In genomic region chr20:57348922-57349642, GRCh38 we compare ENCODE assay signal across 10 cellular contexts. TPM values are rescaled to one million over a fixed set of nuclear protein-coding genes. Genes with fewer than 3 reads are reported as not detected.
A peak's percentile ranks its signal among the peaks of the same experiment; 100 is the strongest.
DNase-seq lines count a peak whose midpoint lies in the region; ATAC-seq, FAIRE-seq and TF ChIP-seq lines count a peak whose summit lies in the region.
"Not testable (repeated sequence)": the region's sequence is repeated elsewhere in the genome, so short reads cannot be mapped to it uniquely, and the experiment has no call there.
"Had no signal": no experiment of that assay in that cellular context is flagged by ENCODE, and none has a peak within 500 bp of the region (broad histone marks: within the 10 kb centered on the region; RNA-seq: fewer than 3 reads in every experiment).

No MANE protein-coding gene starts in this region.

- CTCF ChIA-PET in CD4-positive, alpha-beta T cell (lab: Charles Lee), result not testable (repeated sequence)
- CTCF ChIA-PET in HCT116 (lab: Charles Lee), result interaction anchor here (0.6 to 1.5 kb wide), 4 partner anchors 16 to 259 kb away, joined by 3 to 8 read pairs (median 4); no protein-coding TSS in a partner anchor
- CTCF ChIA-PET in T-cell (lab: Charles Lee), result interaction anchor here (0.6 to 1.3 kb wide), 3 partner anchors 9 to 50 kb away, joined by 3 to 4 read pairs (median 4); no protein-coding TSS in a partner anchor
- CTCF ChIA-PET in GM12878 (lab: Yijun Ruan, JAX), result interaction anchor here (0.7 to 3.4 kb wide), 12 partner anchors 10 to 1499 kb away, joined by 3 to 12 read pairs (median 4); no protein-coding TSS in a partner anchor

- H3K9me2 ChIP-seq in HCT116 (ENCODE audit: insufficient read depth), result not testable (repeated sequence)

- TF ChIP-seq POLR2A in HCT116 (IDR thresholded peaks at IDR 0.05; ENCODE audit: borderline replicate concordance, extremely low read depth, insufficient read depth, insufficient read length) (peak; percentile 6), GM12878 (IDR thresholded peaks at IDR 0.05; ENCODE audit: low read depth, low read length) (peak; percentile 67)

- H2AFZ ChIP-seq in HCT116 (ENCODE audit: low read depth, low read length, poor library complexity, severe bottlenecking); GM12878 (ENCODE audit: control insufficient read depth, low read depth, low read length): not testable (repeated sequence)

- in situ Hi-C loops in GM12878 (cut with MboI), result not testable (repeated sequence)

- not testable (repeated sequence) for DNase-seq in CD4-positive, alpha-beta T cell; HCT116 (ENCODE audit: low read depth, low spot score); activated T-cell treated with anti-CD3 and anti-CD28 coated beads, Interleukin-2, amount 50 U/mL, for 72 hours; GM12878 (ENCODE audit: low read depth, low spot score); natural killer cell treated with Interleukin-12 subunit alpha and Interleukin-12 subunit beta and Interleukin-15 and Interleukin-18, amount 100 ng/mL, for 72 hours (ENCODE audit: low spot score)
- peak in 1 of 34 experiments; percentile 16 for DNase-seq in T-cell
- DNase-seq in activated CD4-positive, alpha-beta T cell treated with anti-CD3 and anti-CD28 coated beads, Interleukin-2, amount 10 ng/mL, durations not matched to agents 24 days and 14 days, result peak; percentile 70
- peak; percentile 34 for DNase-seq in stimulated activated CD8-positive, alpha-beta memory T cell treated with anti-CD3 and anti-CD28 coated beads, Interleukin-4, amount 100 ng/mL, for 48 hours

- H3K27me3 ChIP-seq in CD4-positive, alpha-beta T cell (ENCODE audit: control insufficient read depth, insufficient read depth, low read length); HCT116 (ENCODE audit: insufficient read depth, low read length); GM12878 (replicated peaks in 1 of 2; ENCODE audit: control insufficient read depth in 2 of 2, insufficient read depth in 2 of 2, low read length in 1 of 2): not testable (repeated sequence)

- not testable (repeated sequence) for H3K4me2 ChIP-seq in HCT116 (ENCODE audit: low read length); GM12878 (ENCODE audit: control insufficient read depth, insufficient read depth)

- H3K36me3 Mint-ChIP-seq in CD4-positive, alpha-beta T cell (ENCODE audit: low read depth), result peaks cover 30% of the 10 kb centered on the region
- H3K36me3 Mint-ChIP-seq in T-cell, result not testable (repeated sequence)
- peaks cover 17% of the 10 kb centered on the region for H3K36me3 Mint-ChIP-seq in activated CD4-positive, alpha-beta T cell treated with anti-CD3 and anti-CD28 coated beads, Interleukin-2, amount 10 ng/mL, durations not matched to agents 24 days and 14 days (ENCODE audit: low read depth)
- H3K36me3 Mint-ChIP-seq in activated T-cell treated with anti-CD3 and anti-CD28 coated beads, Interleukin-2, amount 50 U/mL, for 72 hours (ENCODE audit: insufficient read depth in 2 of 2), result peaks cover 3 to 13% of the 10 kb centered on the region in 2 donors
- H3K36me3 Mint-ChIP-seq in natural killer cell treated with Interleukin-12 subunit alpha and Interleukin-12 subunit beta and Interleukin-15 and Interleukin-18, amount 100 ng/mL, for 72 hours, result peaks cover 12% of the 10 kb centered on the region

- intact Hi-C loops in CD4-positive, alpha-beta T cell (cut with DNase I, micrococcal nuclease), result loop anchor here (5.0 to 10.0 kb wide), 2 partner anchors 956 to 1102 kb away; partner anchors contain the start of genes MC3R (in 1 of the 2) and RAB22A (in 1 of the 2)
- intact Hi-C loops in HCT116 (cut with micrococcal nuclease); activated CD4-positive, alpha-beta T cell treated with anti-CD3 and anti-CD28 coated beads, Interleukin-2, amount 10 ng/mL, durations not matched to agents 24 days and 14 days (cut with micrococcal nuclease); GM12878 (cut with micrococcal nuclease; ENCODE audit: unreplicated experiment): not testable (repeated sequence)

- H3K36me3 ChIP-seq in HCT116 (ENCODE audit: control insufficient read depth in 1 of 2, insufficient read depth in 2 of 2, low read length in 2 of 2), result peaks cover 12 to 15% of the 10 kb centered on the region in 2 experiments; a peak in 3 of 4 replicates
- H3K36me3 ChIP-seq in GM12878 (ENCODE audit: control insufficient read depth in 2 of 2, insufficient read depth in 2 of 2, low read length in 1 of 2), result not testable (repeated sequence)

- peak overlapping the region; percentile 84 for H3K4me3 Mint-ChIP-seq in CD4-positive, alpha-beta T cell
- peak overlapping the region; percentile 1 to 87 (median 61) for H3K4me3 Mint-ChIP-seq in T-cell
- peak overlapping the region; percentile 49 for H3K4me3 Mint-ChIP-seq in activated CD4-positive, alpha-beta T cell treated with anti-CD3 and anti-CD28 coated beads, Interleukin-2, amount 10 ng/mL, durations not matched to agents 24 days and 14 days
- peak overlapping the region; percentile 24 to 45 for H3K4me3 Mint-ChIP-seq in activated T-cell treated with anti-CD3 and anti-CD28 coated beads, Interleukin-2, amount 50 U/mL, for 72 hours
- peak overlapping the region; percentile 56 for H3K4me3 Mint-ChIP-seq in natural killer cell treated with Interleukin-12 subunit alpha and Interleukin-12 subunit beta and Interleukin-15 and Interleukin-18, amount 100 ng/mL, for 72 hours

- POLR2A ChIA-PET in CD4-positive, alpha-beta T cell (lab: Charles Lee), result interaction anchor here (1.0 to 1.4 kb wide), 4 partner anchors 42 to 957 kb away, joined by 3 to 4 read pairs (median 3); partner anchors contain the start of genes AURKA, CSTF1 and RBM38
- POLR2A ChIA-PET in HCT116 (lab: Charles Lee); T-cell (lab: Charles Lee); GM12878 (lab: Charles Lee): not testable (repeated sequence)

- TF ChIP-seq EP300 in GM12878 (IDR thresholded peaks at IDR 0.05; ENCODE audit: borderline replicate concordance in 1 of 2, control insufficient read depth in 1 of 2, low read depth in 2 of 2, low read length in 2 of 2), result not testable (repeated sequence)

- not testable (repeated sequence) for H3K4me3 ChIP-seq in HCT116 (replicated peaks in 1 of 2; ENCODE audit: low read depth in 1 of 2, low read length in 2 of 2); GM12878

- not testable (repeated sequence) for H3K79me2 ChIP-seq in HCT116 (ENCODE audit: insufficient read depth, low read length)
- peaks cover 26% of the 10 kb centered on the region for H3K79me2 ChIP-seq in GM12878 (ENCODE audit: control insufficient read depth, insufficient read depth, low read length)

- TF ChIP-seq RAD21 in HCT116 (IDR thresholded peaks at IDR 0.05; ENCODE audit: low read depth); GM12878 (IDR thresholded peaks at IDR 0.05; ENCODE audit: insufficient read depth, low read depth, low read length): not testable (repeated sequence)

- RAD21 ChIA-PET in HCT116 (lab: Charles Lee; ENCODE audit: low non-redundant PET in 1 of 2, low total read pairs in 2 of 2, uncharacterized antibody in 2 of 2, unreplicated experiment in 2 of 2), result interaction anchor here in 1 of 2 experiments (0.9 to 1.4 kb wide), 2 partner anchors 257 to 259 kb away, joined by 3 to 4 read pairs; no protein-coding TSS in a partner anchor
- RAD21 ChIA-PET in GM12878 (lab: Charles Lee; ENCODE audit: unreplicated experiment), result interaction anchor here (0.6 to 1.5 kb wide), 3 partner anchors 16 to 262 kb away, joined by 3 to 5 read pairs (median 3); no protein-coding TSS in a partner anchor

- not testable (repeated sequence) for H3K27ac ChIP-seq in CD4-positive, alpha-beta T cell (ENCODE audit: low read depth, low read length); HCT116 (ENCODE audit: low read depth, low read length); GM12878 (ENCODE audit: control insufficient read depth, insufficient read depth)

- SMC1A ChIA-PET in GM12878 (lab: Charles Lee; ENCODE audit: uncharacterized antibody, unreplicated experiment), result interaction anchor here (0.9 to 1.5 kb wide), 2 partner anchors 14 to 144 kb away, joined by 3 to 4 read pairs; no protein-coding TSS in a partner anchor

- not testable (repeated sequence) for FAIRE-seq in GM12878 (lab: Jason Lieb, UNC)

- not testable (repeated sequence) for BruUV-seq in HCT116 (replicated peaks; lab: Mats Ljungman, UMichigan); GM12878 (replicated peaks; lab: Mats Ljungman, UMichigan)

- not testable (repeated sequence) for H3K9ac ChIP-seq in HCT116 (ENCODE audit: low read length); GM12878 (ENCODE audit: control insufficient read depth, insufficient read depth, low read length)

- H3K27me3 Mint-ChIP-seq in CD4-positive, alpha-beta T cell; activated T-cell treated with anti-CD3 and anti-CD28 coated beads, Interleukin-2, amount 50 U/mL, for 72 hours (ENCODE audit: low read depth): not testable (repeated sequence)
- peaks cover 3 to 14% of the 10 kb centered on the region in 2 donors for H3K27me3 Mint-ChIP-seq in T-cell
- peaks cover 12% of the 10 kb centered on the region for H3K27me3 Mint-ChIP-seq in activated CD4-positive, alpha-beta T cell treated with anti-CD3 and anti-CD28 coated beads, Interleukin-2, amount 10 ng/mL, durations not matched to agents 24 days and 14 days
- peaks cover 0 to 11% of the 10 kb centered on the region in 2 donors for H3K27me3 Mint-ChIP-seq in natural killer cell treated with Interleukin-12 subunit alpha and Interleukin-12 subunit beta and Interleukin-15 and Interleukin-18, amount 100 ng/mL, for 72 hours

- H3K4me1 ChIP-seq in HCT116 (ENCODE audit: control insufficient read depth in 1 of 2, insufficient read depth in 2 of 2, low read length in 2 of 2), result peaks cover 9 to 17% of the 10 kb centered on the region in 2 experiments
- not testable (repeated sequence) for H3K4me1 ChIP-seq in GM12878 (ENCODE audit: control insufficient read depth, insufficient read depth, low read length)

- H3K27ac Mint-ChIP-seq in CD4-positive, alpha-beta T cell, result peak overlapping the region; percentile 89
- peak overlapping the region; percentile 35 to 36 for H3K27ac Mint-ChIP-seq in T-cell
- H3K27ac Mint-ChIP-seq in activated CD4-positive, alpha-beta T cell treated with anti-CD3 and anti-CD28 coated beads, Interleukin-2, amount 10 ng/mL, durations not matched to agents 24 days and 14 days, result peak overlapping the region; percentile 22
- H3K27ac Mint-ChIP-seq in activated T-cell treated with anti-CD3 and anti-CD28 coated beads, Interleukin-2, amount 50 U/mL, for 72 hours, result not testable (repeated sequence)
- peak overlapping the region; percentile 15 to 35 for H3K27ac Mint-ChIP-seq in natural killer cell treated with Interleukin-12 subunit alpha and Interleukin-12 subunit beta and Interleukin-15 and Interleukin-18, amount 100 ng/mL, for 72 hours

- H4K20me1 ChIP-seq in HCT116 (ENCODE audit: insufficient read depth); GM12878 (ENCODE audit: control insufficient read depth, insufficient read depth): not testable (repeated sequence)

- peaks cover 47% of the 10 kb centered on the region for H3K4me1 Mint-ChIP-seq in CD4-positive, alpha-beta T cell (ENCODE audit: low read depth)
- H3K4me1 Mint-ChIP-seq in T-cell, result peaks cover 20 to 26% (median 26%) of the 10 kb centered on the region in 3 donors
- peaks cover 29% of the 10 kb centered on the region for H3K4me1 Mint-ChIP-seq in activated CD4-positive, alpha-beta T cell treated with anti-CD3 and anti-CD28 coated beads, Interleukin-2, amount 10 ng/mL, durations not matched to agents 24 days and 14 days
- H3K4me1 Mint-ChIP-seq in activated T-cell treated with anti-CD3 and anti-CD28 coated beads, Interleukin-2, amount 50 U/mL, for 72 hours (ENCODE audit: low read depth), result peaks cover 26% of the 10 kb centered on the region
- H3K4me1 Mint-ChIP-seq in natural killer cell treated with Interleukin-12 subunit alpha and Interleukin-12 subunit beta and Interleukin-15 and Interleukin-18, amount 100 ng/mL, for 72 hours (ENCODE audit: low read depth in 2 of 2), result peaks cover 16 to 25% of the 10 kb centered on the region in 2 donors

- WGBS in GM12878 (ENCODE audit: insufficient coverage, insufficient replicate concordance, low lambda C conversion rate, missing lambda C conversion rate), result 87% methylated on average over 23 of the region's 25 CpGs

- not testable (repeated sequence) for H3K9me3 Mint-ChIP-seq in CD4-positive, alpha-beta T cell; T-cell; activated CD4-positive, alpha-beta T cell treated with anti-CD3 and anti-CD28 coated beads, Interleukin-2, amount 10 ng/mL, durations not matched to agents 24 days and 14 days; activated T-cell treated with anti-CD3 and anti-CD28 coated beads, Interleukin-2, amount 50 U/mL, for 72 hours; natural killer cell treated with Interleukin-12 subunit alpha and Interleukin-12 subunit beta and Interleukin-15 and Interleukin-18, amount 100 ng/mL, for 72 hours

- H3K9me3 ChIP-seq in CD4-positive, alpha-beta T cell (ENCODE audit: control insufficient read depth, low read length); HCT116 (ENCODE audit: control insufficient read depth in 1 of 2, insufficient read depth in 1 of 2, low read depth in 1 of 2, low read length in 2 of 2); GM12878 (replicated peaks; ENCODE audit: control insufficient read depth, insufficient read depth, low read length): not testable (repeated sequence)

- ATAC-seq in CD4-positive, alpha-beta T cell (ENCODE audit: poor library complexity); HCT116; T-cell (replicated peaks in 1 of 4); activated T-cell treated with anti-CD3 and anti-CD28 coated beads, Interleukin-2, amount 50 U/mL, for 72 hours (replicated peaks in 1 of 2); GM12878; natural killer cell treated with Interleukin-12 subunit alpha and Interleukin-12 subunit beta and Interleukin-15 and Interleukin-18, amount 100 ng/mL, for 72 hours: not testable (repeated sequence)

- not testable (repeated sequence) for TF ChIP-seq CTCF in CD4-positive, alpha-beta T cell (IDR thresholded peaks at IDR 0.05); HCT116 (IDR thresholded peaks at IDR 0.05 in 2 of 3, conservative IDR thresholded peaks at IDR 0.05 in 1 of 3; ENCODE audit: borderline replicate concordance in 1 of 3, insufficient read depth in 1 of 3, low read depth in 2 of 3, low read length in 2 of 3); GM12878 (IDR thresholded peaks at IDR 0.05 in 2 of 3, conservative IDR thresholded peaks at IDR 0.05 in 1 of 3; ENCODE audit: control insufficient read depth in 2 of 3, extremely low read depth in 1 of 3, insufficient read depth in 1 of 3, low read depth in 3 of 3, low read length in 3 of 3)

RNA-seq across cellular contexts. Expression of gene RAE1, which starts 2.0 kb away (rescaled TPM):
- 10 to 100 TPM; 58.8 to 60.7 TPM for total RNA-seq in CD4-positive, alpha-beta T cell
- 46.3 TPM for total RNA-seq in HCT116 (2021; ENCODE audit: unreplicated experiment)
- 44.5 and 51.2 TPM in 2 replicates for polyA plus RNA-seq in HCT116 (2012)
- total RNA-seq in T-cell, result 10 to 100 TPM; 29.0 to 41.1 (median 29.4) TPM
- 58.2 and 63.4 TPM in 2 replicates for total RNA-seq in activated CD4-positive, alpha-beta T cell treated with anti-CD3 and anti-CD28 coated beads, Interleukin-2, amount 10 ng/mL, durations not matched to agents 24 days and 14 days
- total RNA-seq in activated T-cell treated with anti-CD3 and anti-CD28 coated beads, Interleukin-2, amount 50 U/mL, for 72 hours, result 10 to 100 TPM; 47.6 to 54.2 TPM
- 53.1 and 64.9 TPM in 2 replicates for total RNA-seq in GM12878 (2013; cell fraction: nucleolus; rRNA removed)
- 38.4 and 39.1 TPM in 2 replicates for total RNA-seq in GM12878 (2014; rRNA removed)
- total RNA-seq in GM12878 (2014; rRNA removed; fragmentation: Illumina TruSeq; extraction: Trizol), result 41.9 and 44.1 TPM in 2 replicates
- total RNA-seq in GM12878 (2021), result 34.2 and 36.1 TPM in 2 replicates
- polyA plus RNA-seq in GM12878 (2011; ENCODE audit: low read depth), result 27.0 TPM
- polyA plus RNA-seq in GM12878 (2011; rRNA removed), result 28.7 and 33.1 TPM in 2 replicates
- 46.0 and 95.5 TPM in 2 replicates for polyA plus RNA-seq in GM12878 (2011; cell fraction: cytosol; rRNA removed)
- 109 and 137 TPM in 2 replicates for polyA plus RNA-seq in GM12878 (2011; cell fraction: nucleus; rRNA removed)
- 29.3 and 29.4 TPM in 2 replicates for polyA plus RNA-seq in GM12878 (2012)
- 50.0 and 54.4 TPM in 2 replicates for polyA plus RNA-seq in GM12878 (2014; fragmentation: Illumina TruSeq; extraction: Trizol)
- polyA plus RNA-seq in GM12878 (2014; fragmentation: Nextera tagmentation; extraction: Ambion mirVana), result 100 to 1,000 TPM in 1 of 2 experiments, 10 to 100 TPM in 1; 93.0 to 107 TPM
- polyA plus RNA-seq in GM12878 (2014; rRNA removed), result 30.7 and 38.9 TPM in 2 replicates
- polyA plus RNA-seq in GM12878 (2016; fragmentation: Nextera tagmentation; extraction: Ambion mirVana), result 10 to 100 TPM; 83.1 to 91.3 TPM
- polyA minus RNA-seq in GM12878 (2011; rRNA and poly(A)+ RNA removed), result 45.1 and 67.6 TPM in 2 replicates
- 11.0 and 17.0 TPM in 2 replicates for polyA minus RNA-seq in GM12878 (2011; cell fraction: cytosol; rRNA and poly(A)+ RNA removed)
- 63.8 and 74.1 TPM in 2 replicates for polyA minus RNA-seq in GM12878 (2011; cell fraction: nucleus; rRNA and poly(A)+ RNA removed)
- 10 to 100 TPM; 43.6 to 86.0 TPM for total RNA-seq in natural killer cell treated with Interleukin-12 subunit alpha and Interleukin-12 subunit beta and Interleukin-15 and Interleukin-18, amount 100 ng/mL, for 72 hours

RNA-seq across cellular contexts. Expression of gene SPO11, which starts 19.5 kb away (rescaled TPM):
- total RNA-seq in CD4-positive, alpha-beta T cell, result not detected
- not detected for total RNA-seq in HCT116 (2021; ENCODE audit: unreplicated experiment)
- not detected in 2 replicates for polyA plus RNA-seq in HCT116 (2012)
- total RNA-seq in T-cell, result not detected
- not detected in 2 replicates for total RNA-seq in activated CD4-positive, alpha-beta T cell treated with anti-CD3 and anti-CD28 coated beads, Interleukin-2, amount 10 ng/mL, durations not matched to agents 24 days and 14 days
- not detected for total RNA-seq in activated T-cell treated with anti-CD3 and anti-CD28 coated beads, Interleukin-2, amount 50 U/mL, for 72 hours
- not detected in 2 replicates for total RNA-seq in GM12878 (2013; cell fraction: nucleolus; rRNA removed)
- not detected in 2 replicates for total RNA-seq in GM12878 (2014; rRNA removed)
- total RNA-seq in GM12878 (2014; rRNA removed; fragmentation: Illumina TruSeq; extraction: Trizol), result not detected in 2 replicates
- total RNA-seq in GM12878 (2021), result not detected in 2 replicates
- not detected for polyA plus RNA-seq in GM12878 (2011; ENCODE audit: low read depth)
- polyA plus RNA-seq in GM12878 (2011; rRNA removed), result not detected in 2 replicates
- polyA plus RNA-seq in GM12878 (2011; cell fraction: cytosol; rRNA removed), result not detected in 2 replicates
- polyA plus RNA-seq in GM12878 (2011; cell fraction: nucleus; rRNA removed), result not detected in 2 replicates
- polyA plus RNA-seq in GM12878 (2012), result not detected in 2 replicates
- polyA plus RNA-seq in GM12878 (2014; fragmentation: Illumina TruSeq; extraction: Trizol), result not detected in 2 replicates
- polyA plus RNA-seq in GM12878 (2014; fragmentation: Nextera tagmentation; extraction: Ambion mirVana), result not detected
- not detected in 2 replicates for polyA plus RNA-seq in GM12878 (2014; rRNA removed)
- not detected for polyA plus RNA-seq in GM12878 (2016; fragmentation: Nextera tagmentation; extraction: Ambion mirVana)
- polyA minus RNA-seq in GM12878 (2011; rRNA and poly(A)+ RNA removed), result not detected in 2 replicates
- polyA minus RNA-seq in GM12878 (2011; cell fraction: cytosol; rRNA and poly(A)+ RNA removed), result not detected in 2 replicates
- not detected in 2 replicates for polyA minus RNA-seq in GM12878 (2011; cell fraction: nucleus; rRNA and poly(A)+ RNA removed)
- total RNA-seq in natural killer cell treated with Interleukin-12 subunit alpha and Interleukin-12 subunit beta and Interleukin-15 and Interleukin-18, amount 100 ng/mL, for 72 hours, result not detected
- total RNA-seq: H4 had no signal
- polyA plus RNA-seq: A549 had no signal

RNA-seq across cellular contexts. Expression of gene RBM38, which starts 42.1 kb away (rescaled TPM):
- total RNA-seq in CD4-positive, alpha-beta T cell, result 100 to 1,000 TPM; 604 to 645 TPM
- 36.2 TPM for total RNA-seq in HCT116 (2021; ENCODE audit: unreplicated experiment)
- 33.1 and 35.2 TPM in 2 replicates for polyA plus RNA-seq in HCT116 (2012)
- total RNA-seq in T-cell, result 100 to 1,000 TPM; 111 to 271 (median 124) TPM
- 100 and 103 TPM in 2 replicates for total RNA-seq in activated CD4-positive, alpha-beta T cell treated with anti-CD3 and anti-CD28 coated beads, Interleukin-2, amount 10 ng/mL, durations not matched to agents 24 days and 14 days
- 10 to 100 TPM; 61.4 to 79.8 TPM for total RNA-seq in activated T-cell treated with anti-CD3 and anti-CD28 coated beads, Interleukin-2, amount 50 U/mL, for 72 hours
- 58.6 and 73.2 TPM in 2 replicates for total RNA-seq in GM12878 (2013; cell fraction: nucleolus; rRNA removed)
- 68.6 and 79.7 TPM in 2 replicates for total RNA-seq in GM12878 (2014; rRNA removed)
- 23.2 and 27.5 TPM in 2 replicates for total RNA-seq in GM12878 (2014; rRNA removed; fragmentation: Illumina TruSeq; extraction: Trizol)
- total RNA-seq in GM12878 (2021), result 102 and 104 TPM in 2 replicates
- polyA plus RNA-seq in GM12878 (2011; ENCODE audit: low read depth), result 37.7 TPM
- polyA plus RNA-seq in GM12878 (2011; rRNA removed), result 29.9 and 57.3 TPM in 2 replicates
- 90.6 and 104 TPM in 2 replicates for polyA plus RNA-seq in GM12878 (2011; cell fraction: cytosol; rRNA removed)
- 86.7 and 88.5 TPM in 2 replicates for polyA plus RNA-seq in GM12878 (2011; cell fraction: nucleus; rRNA removed)
- polyA plus RNA-seq in GM12878 (2012), result 96.5 and 121 TPM in 2 replicates
- polyA plus RNA-seq in GM12878 (2014; fragmentation: Illumina TruSeq; extraction: Trizol), result 4.3 and 22.9 TPM in 2 replicates
- 1 to 10 TPM in 1 of 2 experiments, under 1 TPM in 1; 0.32 to 1.3 TPM for polyA plus RNA-seq in GM12878 (2014; fragmentation: Nextera tagmentation; extraction: Ambion mirVana)
- polyA plus RNA-seq in GM12878 (2014; rRNA removed), result 118 and 127 TPM in 2 replicates
- polyA plus RNA-seq in GM12878 (2016; fragmentation: Nextera tagmentation; extraction: Ambion mirVana), result 10 to 100 TPM; 10.4 to 13.2 TPM
- polyA minus RNA-seq in GM12878 (2011; rRNA and poly(A)+ RNA removed), result 24.3 and 61.6 TPM in 2 replicates
- 39.3 and 39.8 TPM in 2 replicates for polyA minus RNA-seq in GM12878 (2011; cell fraction: cytosol; rRNA and poly(A)+ RNA removed)
- 16.6 and 21.1 TPM in 2 replicates for polyA minus RNA-seq in GM12878 (2011; cell fraction: nucleus; rRNA and poly(A)+ RNA removed)
- 10 to 100 TPM; 18.3 to 29.2 TPM for total RNA-seq in natural killer cell treated with Interleukin-12 subunit alpha and Interleukin-12 subunit beta and Interleukin-15 and Interleukin-18, amount 100 ng/mL, for 72 hours
